Comparison of ENCODE assay signal across 12 cellular contexts in genomic region chrX:15465347-15465746, GRCh38. TPM values are rescaled to one million over a fixed set of nuclear protein-coding genes. Genes with fewer than 3 reads are reported as not detected.
DNase-seq lines count a peak whose midpoint lies in the region; ATAC-seq and TF ChIP-seq lines count a peak whose summit lies in the region.
"Had no signal": no experiment of that assay in that cellular context is flagged by ENCODE, and none has a peak within 500 bp of the region (broad histone marks: within the 10 kb centered on the region; RNA-seq: fewer than 3 reads in every experiment).

No MANE protein-coding gene starts in this region.

- peak overlapping the region; percentile 4 for H3K27ac Mint-ChIP-seq in nephron progenitor cell
- no peak overlapping the region for H3K27ac Mint-ChIP-seq in progenitor cell of endocrine pancreas
- H3K27ac Mint-ChIP-seq: activated T-helper 17 cell treated with anti-CD3 and anti-CD28 coated beads, Interleukin-2, amount 50 U/mL, for 72 hours had no signal

- TF ChIP-seq CTCF in OCI-LY3 (IDR thresholded peaks at IDR 0.05; ENCODE audit: low read depth, low read length) = no peak
- TF ChIP-seq CTCF in nephron progenitor cell (IDR thresholded peaks at IDR 0.05) = no peak
- TF ChIP-seq CTCF in progenitor cell of endocrine pancreas (IDR thresholded peaks at IDR 0.05; ENCODE audit: unreplicated experiment) = no peak

- H3K4me3 Mint-ChIP-seq in nephron progenitor cell (no peak overlapping the region), progenitor cell of endocrine pancreas (ENCODE audit: low read depth) (no peak overlapping the region)
- H3K4me3 Mint-ChIP-seq: activated T-helper 17 cell treated with anti-CD3 and anti-CD28 coated beads, Interleukin-2, amount 50 U/mL, for 72 hours had no signal

- no peaks in the 10 kb centered on the region for H4K20me1 ChIP-seq in OCI-LY3 (ENCODE audit: insufficient read depth, low read length)

- H3K36me3 Mint-ChIP-seq in nephron progenitor cell (ENCODE audit: low read depth) = peaks cover 4% of the 10 kb centered on the region
- no peaks in the 10 kb centered on the region for H3K36me3 Mint-ChIP-seq in progenitor cell of endocrine pancreas (ENCODE audit: insufficient read depth)

- H3K4me2 ChIP-seq in OCI-LY3 (ENCODE audit: low read length) = peak overlapping the region; percentile 76

- H3K9me3 Mint-ChIP-seq in nephron progenitor cell (no peaks in the 10 kb centered on the region), progenitor cell of endocrine pancreas (ENCODE audit: low read depth) (no peaks in the 10 kb centered on the region)
- H3K9me3 Mint-ChIP-seq: activated T-helper 17 cell treated with anti-CD3 and anti-CD28 coated beads, Interleukin-2, amount 50 U/mL, for 72 hours had no signal

- ATAC-seq in GM18870 (IDR thresholded peaks at IDR 0.05; ENCODE audit: unreplicated experiment) = peak; percentile 62
- peak; percentile 69 for ATAC-seq in HG02610 (IDR thresholded peaks at IDR 0.05; ENCODE audit: unreplicated experiment)
- ATAC-seq: activated T-helper 17 cell treated with anti-CD3 and anti-CD28 coated beads, Interleukin-2, amount 50 U/mL, for 72 hours had no signal

- H3K27me3 Mint-ChIP-seq in nephron progenitor cell (ENCODE audit: low read depth, poor library complexity) = peaks cover 3% of the 10 kb centered on the region
- no peaks in the 10 kb centered on the region for H3K27me3 Mint-ChIP-seq in progenitor cell of endocrine pancreas
- H3K27me3 Mint-ChIP-seq: activated T-helper 17 cell treated with anti-CD3 and anti-CD28 coated beads, Interleukin-2, amount 50 U/mL, for 72 hours had no signal

- H3K9me3 ChIP-seq in OCI-LY3 (ENCODE audit: insufficient read depth, low read length) = no peaks in the 10 kb centered on the region
- H3K9me3 ChIP-seq: testis had no signal

- peaks cover 43% of the 10 kb centered on the region for H3K4me1 ChIP-seq in OCI-LY3 (ENCODE audit: low read length)
- H3K4me1 ChIP-seq: testis had no signal

- peak overlapping the region; percentile 49; the same call in 1 of the 2 replicates for H3K9ac ChIP-seq in OCI-LY3 (ENCODE audit: low read length)

- peak overlapping the region; percentile 44 for H3K4me3 ChIP-seq in OCI-LY3 (ENCODE audit: low read length)
- H3K4me3 ChIP-seq: testis had no signal

- DNase-seq in nephron progenitor cell (no peak), NCI-H345 treated with DMSO at 0.1 percent for 48 hours (lab: John Stamatoyannopoulos, UW; ENCODE audit: unreplicated experiment) (no peak), progenitor cell of endocrine pancreas (ENCODE audit: low spot score, unreplicated experiment) (no peak)
- no peak for DNase-seq in activated CD4-positive, alpha-beta T cell treated with anti-CD3 and anti-CD28 coated beads for 4 hours
- DNase-seq in central memory CD4-positive, alpha-beta T cell = no peak
- DNase-seq: effector CD8-positive, alpha-beta T cell; T-helper 2 cell; testis had no signal

- H2AFZ ChIP-seq in OCI-LY3 (ENCODE audit: low read depth, low read length) = no peak overlapping the region

- peaks cover 44% of the 10 kb centered on the region for H3K4me1 Mint-ChIP-seq in nephron progenitor cell
- no peaks in the 10 kb centered on the region for H3K4me1 Mint-ChIP-seq in progenitor cell of endocrine pancreas (ENCODE audit: low read depth)
- H3K4me1 Mint-ChIP-seq: activated T-helper 17 cell treated with anti-CD3 and anti-CD28 coated beads, Interleukin-2, amount 50 U/mL, for 72 hours had no signal

- H3K36me3 ChIP-seq in OCI-LY3 (replicated peaks; ENCODE audit: low read depth, low read length) = no peaks in the 10 kb centered on the region

- H3K79me2 ChIP-seq in OCI-LY3 (ENCODE audit: low read length) = no peaks in the 10 kb centered on the region

- peak overlapping the region; percentile 63 for H3K27ac ChIP-seq in OCI-LY3 (ENCODE audit: low read length)
- H3K27ac ChIP-seq: testis had no signal

- no peaks in the 10 kb centered on the region for H3K27me3 ChIP-seq in OCI-LY3 (ENCODE audit: low read depth, low read length)
- H3K27me3 ChIP-seq: testis had no signal

RNA-seq across cellular contexts. Expression of gene PIR, which starts 27.8 kb away (rescaled TPM):
- 14.9 and 17.0 TPM in 2 replicates for total RNA-seq in progenitor cell of endocrine pancreas

RNA-seq across cellular contexts. Expression of gene BMX, which starts 35.3 kb away (rescaled TPM):
- total RNA-seq in progenitor cell of endocrine pancreas = not detected in 2 replicates
- total RNA-seq: activated T-helper 17 cell treated with anti-CD3 and anti-CD28 coated beads, Interleukin-2, amount 50 U/mL, for 72 hours had no signal
